ENCODE assay signal across 11 cellular contexts in genomic region chr2:88638743-88639142, GRCh38. TPM values are rescaled to one million over a fixed set of nuclear protein-coding genes. Genes with fewer than 3 reads are reported as not detected.
DNase-seq lines count a peak whose midpoint lies in the region; ATAC-seq, FAIRE-seq and TF ChIP-seq lines count a peak whose summit lies in the region.
"Had no signal": no experiment of that assay in that cellular context is flagged by ENCODE, and none has a peak within 500 bp of the region (broad histone marks: within the 10 kb centered on the region; RNA-seq: fewer than 3 reads in every experiment).

No MANE protein-coding gene starts in this region.

- no peak for ATAC-seq in HG02981 (IDR thresholded peaks at IDR 0.05; ENCODE audit: unreplicated experiment)

- intact Hi-C loops in cardiac septum (cut with DNase I), result no loop called here

- H3K36me3 ChIP-seq in bronchial epithelial cell (ENCODE audit: control insufficient read depth, insufficient read depth, low read length), result no peaks in the 10 kb centered on the region

- no peak for TF ChIP-seq CTCF in bronchial epithelial cell (IDR thresholded peaks at IDR 0.05; ENCODE audit: insufficient read depth, low read length, severe bottlenecking)

- no peaks in the 10 kb centered on the region for H3K27me3 ChIP-seq in bronchial epithelial cell (ENCODE audit: control insufficient read depth, insufficient read depth, low read length)

- peak; percentile 23 for DNase-seq in activated naive CD4-positive, alpha-beta T cell treated with Interleukin-2 at 50 U/mL for 16 hours
- DNase-seq in activated naive CD4-positive, alpha-beta T cell (lab: John Stamatoyannopoulos, UW), result no peak
- DNase-seq in RPMI8226 (peak; percentile 14), bronchial epithelial cell (ENCODE audit: low read depth) (peak; percentile 89), mucosa of gallbladder (ENCODE audit: low spot score) (no peak), cardiac septum (ENCODE audit: low spot score) (no peak)
- peak; percentile 28 for DNase-seq in stimulated activated CD8-positive, alpha-beta memory T cell treated with anti-CD3 and anti-CD28 coated beads, Interleukin-4, amount 100 ng/mL, for 48 hours
- DNase-seq: cerebellar nuclear complex, GF-D8, NCI-H774 had no signal

- FAIRE-seq in bronchial epithelial cell (lab: Jason Lieb, UNC), result no peak

- no peak overlapping the region for H3K4me3 ChIP-seq in bronchial epithelial cell (ENCODE audit: low read depth, low read length)

RNA-seq across cellular contexts. Expression of gene EIF2AK3, which starts 11.5 kb away (rescaled TPM):
- 24.7 and 29.7 TPM in 2 replicates for total RNA-seq in bronchial epithelial cell
- 17.9 TPM for total RNA-seq in mucosa of gallbladder
- total RNA-seq in cardiac septum, result 20.7 TPM

RNA-seq across cellular contexts. Expression of gene RPIA, which starts 52.7 kb away (rescaled TPM):
- total RNA-seq in bronchial epithelial cell (6.3 and 6.4 TPM in 2 replicates), mucosa of gallbladder (24.4 TPM), cardiac septum (10.5 TPM)

Comparison
In these comparisons a context has a peak if more than half of its experiments do, and no peak if none do; other contexts are left out.
1. DNase-seq: peak in activated naive CD4-positive, alpha-beta T cell treated with Interleukin-2 at 50 U/mL for 16 hours (single experiment), RPMI8226 (single experiment), bronchial epithelial cell (single experiment) and stimulated activated CD8-positive, alpha-beta memory T cell treated with anti-CD3 and anti-CD28 coated beads, Interleukin-4, amount 100 ng/mL, for 48 hours (single experiment); none in activated naive CD4-positive, alpha-beta T cell (0 of 4), mucosa of gallbladder (single experiment) and cardiac septum (single experiment).